In the genomic region with DNA sequence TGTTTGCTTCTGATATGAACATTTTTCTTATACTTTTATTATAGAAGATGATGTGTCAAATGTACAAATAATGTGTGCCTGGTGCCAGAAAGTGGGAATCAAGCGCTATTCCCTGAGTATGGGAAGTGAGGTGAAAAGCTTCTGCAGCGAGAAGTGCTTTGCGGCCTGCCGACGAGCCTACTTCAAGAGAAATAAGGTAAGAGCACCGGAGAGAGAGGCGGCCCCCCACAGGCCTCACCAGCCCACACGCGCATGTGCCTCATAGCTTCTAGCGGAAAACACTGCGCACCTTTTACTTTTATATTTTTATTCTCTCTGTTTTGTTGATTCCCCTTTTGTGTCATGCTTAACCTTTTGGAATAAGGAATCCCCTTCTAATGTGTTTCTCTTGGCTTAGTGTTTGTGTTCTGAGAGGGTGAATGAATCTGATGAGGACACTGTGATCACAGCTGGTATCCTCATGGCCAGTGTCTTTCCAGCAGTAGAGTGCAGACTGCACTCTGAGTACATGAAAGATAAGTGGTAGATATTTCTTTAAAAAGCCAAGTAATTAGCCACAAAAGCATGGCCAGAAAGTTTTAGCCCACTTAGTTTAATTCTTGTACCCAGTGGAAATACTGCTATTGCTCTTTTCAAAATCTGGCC, we compare ENCODE assay signal across 19 cellular contexts. TPM values are rescaled to one million over a fixed set of nuclear protein-coding genes. Genes with fewer than 3 reads are reported as not detected.
"Had no signal": no experiment of that assay in that cellular context is flagged by ENCODE, and none has a peak within 500 bp of the region (broad histone marks: within the 10 kb centered on the region; RNA-seq: fewer than 3 reads in every experiment).

No MANE protein-coding gene starts in this region.

- H3K9me3 ChIP-seq: breast epithelium, neutrophil, transverse colon, uterus had no signal

- DNase-seq: activated CD4-positive, alpha-beta T cell treated with anti-CD3 and anti-CD28 coated beads, Interleukin-2, amount 10 ng/mL, durations not matched to agents 7 days and 5 days; activated CD8-positive, alpha-beta memory T cell treated with anti-CD3 and anti-CD28 coated beads, Interleukin-2, amount 50 U/mL, for 4 hours; activated effector memory CD4-positive, alpha-beta T cell treated with Interleukin-2 at 50 U/mL for 16 hours; activated naive CD4-positive, alpha-beta T cell treated with anti-CD3 and anti-CD28 coated beads, Interleukin-2, amount 10 ng/mL, durations not matched to agents 7 days and 5 days; activated naive CD8-positive, alpha-beta T cell treated with anti-CD3 and anti-CD28 coated beads, Interleukin-2, amount 50 U/mL, for 24 hours; activated T-cell treated with anti-CD3 and anti-CD28 coated beads, Interleukin-2, amount 50 U/mL, for 48 hours; effector memory CD4-positive, alpha-beta T cell; foreskin keratinocyte; kidney glomerular epithelial cell; naive B cell; stimulated activated naive CD8-positive, alpha-beta T cell treated with anti-CD3 and anti-CD28 coated beads, Interleukin-15, Interleukin-2, amounts not matched to agents 100 U/mL and 50 U/mL, for 24 hours; transverse colon; uterus had no signal

- H3K9me3 Mint-ChIP-seq: activated CD4-positive, alpha-beta T cell treated with anti-CD3 and anti-CD28 coated beads, Interleukin-2, amount 10 ng/mL, durations not matched to agents 7 days and 5 days; activated naive CD4-positive, alpha-beta T cell treated with anti-CD3 and anti-CD28 coated beads, Interleukin-2, amount 10 ng/mL, durations not matched to agents 7 days and 5 days; activated naive CD8-positive, alpha-beta T cell treated with anti-CD3 and anti-CD28 coated beads, Interleukin-2, amount 50 U/mL, for 24 hours; dendritic cell treated with granulocyte-macrophage colony-stimulating factor and Interleukin-4, amounts not matched to agents 40 ng/mL and 50 ng/mL, for 4 days; memory B cell had no signal

- H3K9ac ChIP-seq: parathyroid adenoma had no signal

- H3K4me1 ChIP-seq: breast epithelium, foreskin keratinocyte, parathyroid adenoma, uterus had no signal

- ATAC-seq: activated CD4-positive, CD25-positive, alpha-beta regulatory T cell treated with anti-CD3 and anti-CD28 coated beads, Interleukin-2, amount 50 U/mL, for 24 hours; activated naive CD8-positive, alpha-beta T cell treated with anti-CD3 and anti-CD28 coated beads, Interleukin-2, amount 50 U/mL, for 24 hours; foreskin keratinocyte; stimulated activated naive CD8-positive, alpha-beta T cell treated with anti-CD3 and anti-CD28 coated beads, Interleukin-15, Interleukin-2, amounts not matched to agents 100 U/mL and 50 U/mL, for 24 hours had no signal

- H3K27ac Mint-ChIP-seq: activated CD4-positive, alpha-beta T cell treated with anti-CD3 and anti-CD28 coated beads, Interleukin-2, amount 10 ng/mL, durations not matched to agents 7 days and 5 days; activated naive CD4-positive, alpha-beta T cell treated with anti-CD3 and anti-CD28 coated beads, Interleukin-2, amount 10 ng/mL, durations not matched to agents 7 days and 5 days; activated naive CD8-positive, alpha-beta T cell treated with anti-CD3 and anti-CD28 coated beads, Interleukin-2, amount 50 U/mL, for 24 hours; dendritic cell treated with granulocyte-macrophage colony-stimulating factor and Interleukin-4, amounts not matched to agents 40 ng/mL and 50 ng/mL, for 4 days; memory B cell; naive B cell had no signal

- H3K27me3 ChIP-seq: breast epithelium, transverse colon, uterus had no signal

- H3K27me3 Mint-ChIP-seq: activated naive CD8-positive, alpha-beta T cell treated with anti-CD3 and anti-CD28 coated beads, Interleukin-2, amount 50 U/mL, for 24 hours had no signal

- H3K4me1 Mint-ChIP-seq: activated CD4-positive, alpha-beta T cell treated with anti-CD3 and anti-CD28 coated beads, Interleukin-2, amount 10 ng/mL, durations not matched to agents 7 days and 5 days; activated naive CD4-positive, alpha-beta T cell treated with anti-CD3 and anti-CD28 coated beads, Interleukin-2, amount 10 ng/mL, durations not matched to agents 7 days and 5 days; activated naive CD8-positive, alpha-beta T cell treated with anti-CD3 and anti-CD28 coated beads, Interleukin-2, amount 50 U/mL, for 24 hours; naive B cell had no signal

- H3K36me3 Mint-ChIP-seq: activated naive CD4-positive, alpha-beta T cell treated with anti-CD3 and anti-CD28 coated beads, Interleukin-2, amount 10 ng/mL, durations not matched to agents 7 days and 5 days; memory B cell had no signal

- H3K4me3 ChIP-seq: breast epithelium, transverse colon, uterus had no signal

- H3K4me3 Mint-ChIP-seq: activated CD4-positive, alpha-beta T cell treated with anti-CD3 and anti-CD28 coated beads, Interleukin-2, amount 10 ng/mL, durations not matched to agents 7 days and 5 days; activated naive CD4-positive, alpha-beta T cell treated with anti-CD3 and anti-CD28 coated beads, Interleukin-2, amount 10 ng/mL, durations not matched to agents 7 days and 5 days; activated naive CD8-positive, alpha-beta T cell treated with anti-CD3 and anti-CD28 coated beads, Interleukin-2, amount 50 U/mL, for 24 hours; dendritic cell treated with granulocyte-macrophage colony-stimulating factor and Interleukin-4, amounts not matched to agents 40 ng/mL and 50 ng/mL, for 4 days; memory B cell; naive B cell had no signal

- H3K27ac ChIP-seq: foreskin keratinocyte, neutrophil, parathyroid adenoma, uterus had no signal

- H3K36me3 ChIP-seq: breast epithelium, neutrophil, transverse colon, uterus had no signal

RNA-seq across cellular contexts. Expression of a gene that starts 43.6 kb away (rescaled TPM):
- total RNA-seq: foreskin keratinocyte had no signal
- polyA plus RNA-seq: foreskin keratinocyte had no signal
